ENCODE assay signal across 12 cellular contexts in genomic region chr7:4706384-4707032, GRCh38. TPM values are rescaled to one million over a fixed set of nuclear protein-coding genes. Genes with fewer than 3 reads are reported as not detected.
A peak's percentile ranks its signal among the peaks of the same experiment; 100 is the strongest.
DNase-seq lines count a peak whose midpoint lies in the region; ATAC-seq and TF ChIP-seq lines count a peak whose summit lies in the region.
"Had no signal": no experiment of that assay in that cellular context is flagged by ENCODE, and none has a peak within 500 bp of the region (broad histone marks: within the 10 kb centered on the region; RNA-seq: fewer than 3 reads in every experiment).

No MANE protein-coding gene starts in this region.

- H2AFZ ChIP-seq in neural progenitor cell (replicated peaks): peak overlapping the region; percentile 74

- peaks cover 100% of the 10 kb centered on the region for H4K20me1 ChIP-seq in BLaER1
- H4K20me1 ChIP-seq in neural progenitor cell (ENCODE audit: low read depth): peaks cover 99% of the 10 kb centered on the region

- peaks cover 27% of the 10 kb centered on the region for H3F3A ChIP-seq in neural progenitor cell (ENCODE audit: low read depth)

- TF ChIP-seq CTCF in NB4 (IDR thresholded peaks at IDR 0.05; ENCODE audit: low read depth, low read length) (no peak), fibroblast of pulmonary artery (IDR thresholded peaks at IDR 0.05; ENCODE audit: low read length, missing control alignments) (no peak), neural progenitor cell (IDR thresholded peaks at IDR 0.05) (no peak)

- H3K9me3 ChIP-seq in BLaER1 (no peaks in the 10 kb centered on the region), neural progenitor cell (ENCODE audit: low read depth) (no peaks in the 10 kb centered on the region)
- H3K9me3 ChIP-seq: SJSA1 had no signal

- H3K27ac Mint-ChIP-seq in neural progenitor cell: peak overlapping the region; percentile 100

- peak; percentile 31 for DNase-seq in NB4 (ENCODE audit: low read depth)
- DNase-seq in fibroblast of pulmonary artery (ENCODE audit: low read depth): peak; percentile 35
- peak; percentile 51 for DNase-seq in neural progenitor cell (ENCODE audit: low spot score)
- no peak for DNase-seq in iPS-NIHi11 (ENCODE audit: low spot score)
- DNase-seq: activated CD8-positive, alpha-beta memory T cell treated with anti-CD3 and anti-CD28 coated beads for 24 hours; amniotic stem cell; NCI-H2081 had no signal

- peaks cover 13% of the 10 kb centered on the region for H3K36me3 Mint-ChIP-seq in neural progenitor cell

- H3K4me1 ChIP-seq in BLaER1 (peaks cover 33% of the 10 kb centered on the region), neural progenitor cell (peaks cover 44% of the 10 kb centered on the region)

- 0 out of 2 replicates have a peak overlapping the region, but pooled peaks have one; percentile 9 for H3K27ac ChIP-seq in BLaER1
- H3K27ac ChIP-seq in neural progenitor cell: peak overlapping the region; percentile 46
- H3K27ac ChIP-seq: SJSA1 had no signal

- H3K4me3 ChIP-seq in BLaER1 (no peak overlapping the region), NB4 (ENCODE audit: low read depth, low read length) (no peak overlapping the region), fibroblast of pulmonary artery (replicated peaks; ENCODE audit: low read depth, low read length) (no peak overlapping the region), neural progenitor cell (peak overlapping the region; percentile 58)
- H3K4me3 ChIP-seq: SJSA1 had no signal

- peaks cover 75% of the 10 kb centered on the region for H3K79me2 ChIP-seq in neural progenitor cell (ENCODE audit: low read depth)

- peaks cover 5% of the 10 kb centered on the region for H3K27me3 Mint-ChIP-seq in neural progenitor cell (ENCODE audit: insufficient read depth, low read depth)

- ATAC-seq in GM18505 (IDR thresholded peaks at IDR 0.05; ENCODE audit: unreplicated experiment) (no peak), GM21515 (IDR thresholded peaks at IDR 0.05; ENCODE audit: unreplicated experiment) (no peak), HG03025 (IDR thresholded peaks at IDR 0.05; ENCODE audit: low FRiP score, unreplicated experiment) (no peak)

- H3K36me3 ChIP-seq in BLaER1 (peaks cover 53% of the 10 kb centered on the region), neural progenitor cell (no peaks in the 10 kb centered on the region)

- H3K4me3 Mint-ChIP-seq in neural progenitor cell: peak overlapping the region; percentile 88

- peaks cover 4% of the 10 kb centered on the region for H3K9me3 Mint-ChIP-seq in neural progenitor cell

- H3K4me2 ChIP-seq in BLaER1: no peak overlapping the region
- peak overlapping the region; percentile 98 for H3K4me2 ChIP-seq in neural progenitor cell

- no peaks in the 10 kb centered on the region for H3K27me3 ChIP-seq in BLaER1
- peaks cover 73% of the 10 kb centered on the region for H3K27me3 ChIP-seq in neural progenitor cell
- H3K27me3 ChIP-seq: SJSA1 had no signal

- TF ChIP-seq POLR2A in NB4 (IDR thresholded peaks at IDR 0.05; ENCODE audit: extremely low read depth, insufficient read length) (no peak), GM18505 (IDR thresholded peaks at IDR 0.05; ENCODE audit: borderline replicate concordance, extremely low read depth, insufficient read depth, insufficient read length) (no peak)

- H3K9ac ChIP-seq in BLaER1: no peak overlapping the region
- H3K9ac ChIP-seq in neural progenitor cell: no peak overlapping the region

- H3K4me1 Mint-ChIP-seq in neural progenitor cell: peaks cover 69% of the 10 kb centered on the region

RNA-seq across cellular contexts. Expression of gene FOXK1, which starts 24.4 kb away (rescaled TPM):
- total RNA-seq in neural progenitor cell (ENCODE audit: low replicate concordance): 11.1 and 22.4 TPM in 2 replicates
